Comparison of ENCODE assay signal across 8 cellular contexts in the genomic region with DNA sequence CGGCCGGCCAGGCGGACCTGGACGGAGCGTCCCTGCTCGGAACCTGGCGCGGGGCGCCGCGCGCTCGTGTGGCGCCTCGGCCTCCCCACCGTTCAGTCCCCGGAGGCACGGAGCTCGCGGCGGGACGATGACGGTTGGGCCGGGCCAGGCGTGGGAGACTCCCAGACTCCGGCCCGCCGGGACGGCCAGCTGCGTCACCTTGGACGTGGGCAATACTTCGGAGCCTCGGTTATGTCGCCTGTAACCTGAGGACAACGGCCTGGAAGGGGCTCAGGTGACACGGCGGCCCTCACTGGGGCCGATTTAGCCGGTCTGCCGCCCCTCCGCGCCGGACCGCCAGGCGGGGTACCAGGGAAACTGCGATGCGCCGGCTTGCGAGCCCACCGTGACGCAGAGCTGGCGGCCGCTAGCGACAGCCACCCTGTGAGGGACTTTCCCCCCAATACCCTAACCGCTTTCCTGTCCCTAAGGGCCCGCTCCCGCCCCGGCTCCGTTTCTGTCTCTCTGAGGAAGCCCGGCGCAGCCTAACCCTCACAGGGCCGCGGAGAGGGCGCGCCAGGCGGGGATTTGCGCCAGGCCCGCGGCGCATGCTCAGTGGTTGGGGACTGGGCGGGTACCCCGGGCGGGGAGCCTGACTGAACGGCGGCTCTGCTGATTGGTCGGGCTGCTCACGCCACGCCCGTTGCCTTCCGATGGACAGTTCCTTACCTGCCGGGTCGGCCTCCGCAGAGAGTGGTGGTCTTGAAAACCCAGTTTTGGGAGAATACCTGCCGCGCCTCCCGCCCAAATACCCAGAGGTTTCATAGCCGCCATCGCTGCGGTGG.
DNase-seq lines count a peak whose midpoint lies in the region; ATAC-seq and TF ChIP-seq lines count a peak whose summit lies in the region.

No MANE protein-coding gene starts in this region.

- H3K36me3 ChIP-seq in HUES64 (ENCODE audit: insufficient read depth, low read length) (no peaks in the 10 kb centered on the region), PC-9 (ENCODE audit: low read depth) (no peaks in the 10 kb centered on the region)

- peak overlapping the region; percentile 36 for H3K9ac ChIP-seq in HUES64 (ENCODE audit: low read depth, low read length)

- H3F3A ChIP-seq in PC-9 (ENCODE audit: insufficient read depth, low read depth): peaks cover 24% of the 10 kb centered on the region

- H3K4me3 Mint-ChIP-seq in naive B cell: peak overlapping the region; percentile 96 to 100 (median 98)
- peak overlapping the region; percentile 96 for H3K4me3 Mint-ChIP-seq in stimulated activated effector memory CD8-positive, alpha-beta T cell treated with anti-CD3 and anti-CD28 coated beads, Interleukin-12 subunit alpha, Interleukin-12 subunit beta, amount 100 ng/mL, for 72 hours

- H2AFZ ChIP-seq in PC-9: peak overlapping the region; percentile 90

- WGBS in HUES64: under 1% methylated on average over 89 of the region's 89 CpGs

- peak; percentile 97 for DNase-seq in D341Med (ENCODE audit: low spot score)
- DNase-seq in PC-9: peak; percentile 85 to 92
- DNase-seq in activated T-helper 1 cell treated with anti-CD3 and anti-CD28 coated beads, Interleukin-2, amount 50 U/mL, for 16 hours (ENCODE audit: low read depth in 1 of 2, low spot score in 1 of 2): peak; percentile 85 to 90
- DNase-seq in fibroblast of gingiva (ENCODE audit: low read depth): peak; percentile 81
- DNase-seq in naive B cell: peak; percentile 92
- peak; percentile 87 to 98 for DNase-seq in stimulated activated effector memory CD8-positive, alpha-beta T cell treated with anti-CD3 and anti-CD28 coated beads, Interleukin-12 subunit alpha, Interleukin-12 subunit beta, amount 100 ng/mL, for 72 hours (ENCODE audit: low spot score in 2 of 2)

- CTCF ChIA-PET in PC-9 (lab: Charles Lee): no interaction called here

- no peaks in the 10 kb centered on the region for H3K9me3 Mint-ChIP-seq in naive B cell
- no peaks in the 10 kb centered on the region for H3K9me3 Mint-ChIP-seq in stimulated activated effector memory CD8-positive, alpha-beta T cell treated with anti-CD3 and anti-CD28 coated beads, Interleukin-12 subunit alpha, Interleukin-12 subunit beta, amount 100 ng/mL, for 72 hours

- intact Hi-C loops in PC-9 (cut with micrococcal nuclease; ENCODE audit: unreplicated experiment): loop anchor here (2.0 to 10.0 kb wide), 3 partner anchors 41 to 177 kb away; no protein-coding TSS in a partner anchor

- no TSS peak for BruUV-seq in PC-9 (replicated peaks; lab: Mats Ljungman, UMichigan)

- H3K27me3 ChIP-seq in HUES64 (ENCODE audit: insufficient read depth, low read length): peaks cover 57% of the 10 kb centered on the region
- no peaks in the 10 kb centered on the region for H3K27me3 ChIP-seq in PC-9 (ENCODE audit: insufficient read depth, low read depth)

- H4K20me1 ChIP-seq in PC-9 (ENCODE audit: insufficient read depth): peaks cover 13% of the 10 kb centered on the region; the same call in 1 of the 2 replicates

- H3K4me1 ChIP-seq in HUES64 (ENCODE audit: insufficient read depth, low read length) (0 out of 2 replicates have a peak, but pooled peaks cover 12% of the 10 kb centered on the region), PC-9 (replicated peaks; ENCODE audit: insufficient read depth) (peaks cover 37% of the 10 kb centered on the region)

- POLR2A ChIA-PET in PC-9 (lab: Charles Lee; ENCODE audit: unreplicated experiment): interaction anchor here (0.6 kb wide), 1 partner anchor 63 kb away, joined by 4 read pairs; no protein-coding TSS in a partner anchor

- H3K4me2 ChIP-seq in PC-9: peak overlapping the region; percentile 97

- no peaks in the 10 kb centered on the region for H3K36me3 Mint-ChIP-seq in naive B cell
- peaks cover 21% of the 10 kb centered on the region for H3K36me3 Mint-ChIP-seq in stimulated activated effector memory CD8-positive, alpha-beta T cell treated with anti-CD3 and anti-CD28 coated beads, Interleukin-12 subunit alpha, Interleukin-12 subunit beta, amount 100 ng/mL, for 72 hours

- ATAC-seq in GM21515 (IDR thresholded peaks at IDR 0.05; ENCODE audit: unreplicated experiment) (peak; percentile 87), naive B cell (ENCODE audit: low read depth in 2 of 2) (peak; percentile 72 to 74)
- peak; percentile 89 for ATAC-seq in stimulated activated effector memory CD8-positive, alpha-beta T cell treated with anti-CD3 and anti-CD28 coated beads, Interleukin-12 subunit alpha, Interleukin-12 subunit beta, amount 100 ng/mL, for 72 hours

- H3K4me1 Mint-ChIP-seq in naive B cell: peaks cover 27 to 29% (median 28%) of the 10 kb centered on the region in 3 donors
- peaks cover 29% of the 10 kb centered on the region for H3K4me1 Mint-ChIP-seq in stimulated activated effector memory CD8-positive, alpha-beta T cell treated with anti-CD3 and anti-CD28 coated beads, Interleukin-12 subunit alpha, Interleukin-12 subunit beta, amount 100 ng/mL, for 72 hours

- H3K79me2 ChIP-seq in PC-9 (ENCODE audit: low read depth): peaks cover 47% of the 10 kb centered on the region

- TF ChIP-seq CTCF in PC-9 (conservative IDR thresholded peaks at IDR 0.05): no peak; the same call in 1 of the 2 replicates

- H3K9me3 ChIP-seq in HUES64 (ENCODE audit: insufficient read depth, low read depth, low read length) (no peaks in the 10 kb centered on the region), PC-9 (ENCODE audit: insufficient read depth, low read depth) (no peaks in the 10 kb centered on the region)

- H3K4me3 ChIP-seq in HUES64 (ENCODE audit: low read length) (peak overlapping the region; percentile 72), PC-9 (peak overlapping the region; percentile 84)

- H3K27ac Mint-ChIP-seq in naive B cell: peak overlapping the region; percentile 95 to 99 (median 97)
- peak overlapping the region; percentile 97 for H3K27ac Mint-ChIP-seq in stimulated activated effector memory CD8-positive, alpha-beta T cell treated with anti-CD3 and anti-CD28 coated beads, Interleukin-12 subunit alpha, Interleukin-12 subunit beta, amount 100 ng/mL, for 72 hours

- H3K27ac ChIP-seq in HUES64 (ENCODE audit: low read depth, low read length): no peak overlapping the region
- H3K27ac ChIP-seq in PC-9: peak overlapping the region; percentile 72

- H3K9me2 ChIP-seq in PC-9 (ENCODE audit: insufficient read depth): no peaks in the 10 kb centered on the region

- peaks cover 6 to 12% (median 8%) of the 10 kb centered on the region in 3 donors for H3K27me3 Mint-ChIP-seq in naive B cell
